8 cellular contexts compared by ENCODE assay signal in genomic region chr10:100009283-100009792, GRCh38. TPM values are rescaled to one million over a fixed set of nuclear protein-coding genes. Genes with fewer than 3 reads are reported as not detected.
DNase-seq lines count a peak whose midpoint lies in the region; ATAC-seq and TF ChIP-seq lines count a peak whose summit lies in the region.

No MANE protein-coding gene starts in this region.

- H4K20me1 ChIP-seq in MM.1S (ENCODE audit: insufficient read depth, low read length): no peaks in the 10 kb centered on the region

- H3K9me2 ChIP-seq in MM.1S (replicated peaks; ENCODE audit: insufficient read depth, low read length): no peaks in the 10 kb centered on the region

- 0 out of 2 replicates have a peak, but pooled peaks cover 3% of the 10 kb centered on the region for H3K79me2 ChIP-seq in MM.1S (ENCODE audit: low read length)

- no peaks in the 10 kb centered on the region for H3K36me3 ChIP-seq in A673 (ENCODE audit: insufficient read depth, low read length, poor library complexity, severe bottlenecking)
- H3K36me3 ChIP-seq in GM06990 (ENCODE audit: control insufficient read depth, insufficient read depth, low read length): no peaks in the 10 kb centered on the region
- no peaks in the 10 kb centered on the region for H3K36me3 ChIP-seq in MM.1S (replicated peaks; ENCODE audit: insufficient read depth, low read length)
- no peaks in the 10 kb centered on the region for H3K36me3 ChIP-seq in adrenal gland (replicated peaks in 1 of 2)

- WGBS in adrenal gland, 4 donors: 0 to 1% (median 0%) methylated on average over 13 to 45 of the region's 45 CpGs

- TF ChIP-seq POLR2A in adrenal gland (IDR thresholded peaks at IDR 0.05): no peak

- peak; percentile 86 for ATAC-seq in sciatic nerve

- peak overlapping the region; percentile 53 for H3K27ac ChIP-seq in A673 (ENCODE audit: low read depth, low read length, poor library complexity, severe bottlenecking)
- H3K27ac ChIP-seq in MM.1S (ENCODE audit: low read length): no peak overlapping the region
- peak overlapping the region in 4 of 5 donors; percentile 20 to 92 (median 78) for H3K27ac ChIP-seq in adrenal gland

- H3F3A ChIP-seq in MM.1S (ENCODE audit: insufficient read depth, low read length): peaks cover 14% of the 10 kb centered on the region

- TF ChIP-seq CTCF in A673 (conservative IDR thresholded peaks at IDR 0.05; ENCODE audit: low read depth, low read length): peak; percentile 50
- TF ChIP-seq CTCF in GM06990 (IDR thresholded peaks at IDR 0.05; ENCODE audit: insufficient read depth, low read length, poor library complexity, severe bottlenecking): peak; percentile 52
- peak; percentile 27 for TF ChIP-seq CTCF in HFF-Myc (IDR thresholded peaks at IDR 0.05; ENCODE audit: low read depth, low read length, missing control alignments)
- peak; percentile 38 for TF ChIP-seq CTCF in MM.1S (IDR thresholded peaks at IDR 0.05; ENCODE audit: low read length)
- TF ChIP-seq CTCF in adrenal gland (IDR thresholded peaks at IDR 0.05): peak in 2 of 6 experiments; percentile 18 to 22

- H3K4me1 ChIP-seq in A673 (ENCODE audit: insufficient read depth, low read length, poor library complexity, severe bottlenecking): peaks cover 36% of the 10 kb centered on the region
- peaks cover 17% of the 10 kb centered on the region for H3K4me1 ChIP-seq in MM.1S (ENCODE audit: low read length)
- H3K4me1 ChIP-seq in adrenal gland (replicated peaks in 1 of 2): peaks cover 31 to 47% of the 10 kb centered on the region in 2 donors

- H3K4me3 ChIP-seq in A673 (ENCODE audit: low read depth, low read length, poor library complexity, severe bottlenecking): peak overlapping the region; percentile 61
- H3K4me3 ChIP-seq in GM06990 (replicated peaks; ENCODE audit: low read depth, low read length): peak overlapping the region; percentile 99
- H3K4me3 ChIP-seq in HFF-Myc (replicated peaks; ENCODE audit: low read depth, low read length): peak overlapping the region; percentile 95
- peak overlapping the region; percentile 92 for H3K4me3 ChIP-seq in MM.1S (ENCODE audit: low read length)
- peak overlapping the region in 2 of 4 donors; percentile 50 to 91 for H3K4me3 ChIP-seq in adrenal gland

- POLR2A ChIA-PET in A673 (lab: Charles Lee; ENCODE audit: low non-redundant PET): no interaction called here

- no peaks in the 10 kb centered on the region for H3K27me3 ChIP-seq in A673 (replicated peaks; ENCODE audit: insufficient read depth, low read depth, low read length, poor library complexity)
- H3K27me3 ChIP-seq in GM06990 (replicated peaks; ENCODE audit: control insufficient read depth, insufficient read depth, low read length): no peaks in the 10 kb centered on the region
- no peaks in the 10 kb centered on the region for H3K27me3 ChIP-seq in MM.1S (replicated peaks; ENCODE audit: insufficient read depth, low read length)
- H3K27me3 ChIP-seq in adrenal gland: no peaks in the 10 kb centered on the region

- peak overlapping the region; percentile 98 for H3K4me2 ChIP-seq in MM.1S (ENCODE audit: low read depth, low read length)

- peak overlapping the region; percentile 95 for H2AFZ ChIP-seq in MM.1S (ENCODE audit: low read length)

- H3K9me3 ChIP-seq in A673 (ENCODE audit: low read depth, low read length, poor library complexity, severe bottlenecking): no peaks in the 10 kb centered on the region
- no peaks in the 10 kb centered on the region for H3K9me3 ChIP-seq in MM.1S (replicated peaks; ENCODE audit: insufficient read depth, low read length)
- H3K9me3 ChIP-seq in adrenal gland (replicated peaks in 1 of 3): no peaks in the 10 kb centered on the region

- CTCF ChIA-PET in A673 (lab: Charles Lee): interaction anchor here (0.6 to 1.5 kb wide), 12 partner anchors 12 to 164 kb away, joined by 3 to 9 read pairs (median 5); no protein-coding TSS in a partner anchor

- peak; percentile 75 for DNase-seq in A673 (ENCODE audit: low spot score)
- DNase-seq in GM06990 (ENCODE audit: extremely low read depth, insufficient read length): no peak
- no peak for DNase-seq in HFF-Myc (ENCODE audit: extremely low read depth, low read depth)
- peak; percentile 63 for DNase-seq in MM.1S
- DNase-seq in adrenal gland: peak; percentile 26 to 63 (median 57)
- peak; percentile 65 for DNase-seq in hepatic stellate cell (ENCODE audit: low spot score)
- DNase-seq in sciatic nerve (ENCODE audit: low spot score): no peak
- no peak for DNase-seq in NCI-H187 (lab: John Stamatoyannopoulos, UW)

- intact Hi-C loops in A673 (cut with micrococcal nuclease; ENCODE audit: unreplicated experiment): loop anchor here (2.0 to 5.0 kb wide), 2 partner anchors 33 to 162 kb away; no protein-coding TSS in a partner anchor
- intact Hi-C loops in adrenal gland (cut with DNase I): no loop called here
- intact Hi-C loops in sciatic nerve (cut with DNase I): no loop called here

- no TSS peak for BruUV-seq in A673 (replicated peaks; lab: Mats Ljungman, UMichigan)

- peak overlapping the region; percentile 65; the same call in 1 of the 2 replicates for H3K9ac ChIP-seq in MM.1S (ENCODE audit: low read length)

RNA-seq across cellular contexts. Expression of gene DNMBP, which starts 0.4 kb away (rescaled TPM):
- 23.6 and 28.0 TPM in 2 replicates for total RNA-seq in A673 (2021)
- 10 to 100 TPM in 7 of 8 donors, 1 to 10 TPM in 1; 8.9 to 17.9 (median 12.5) TPM for total RNA-seq in adrenal gland
- 10 to 100 TPM in 1 of 3 donors, 1 to 10 TPM in 2; 5.7 to 13.6 (median 9.5) TPM for polyA plus RNA-seq in adrenal gland
- total RNA-seq in sciatic nerve: 26.8 TPM

Comparison
In these comparisons a context has a peak if more than half of its experiments do, and no peak if none do; other contexts are left out.
1. DNase-seq: peak in A673 (single experiment), MM.1S (single experiment), adrenal gland (7 of 7) and hepatic stellate cell (single experiment); none in GM06990 (single experiment), HFF-Myc (single experiment), sciatic nerve (single experiment) and NCI-H187 (0 of 2).